Comparison of ENCODE assay signal across 9 cellular contexts in genomic region chr2:44358498-44358897, GRCh38.
DNase-seq lines count a peak whose midpoint lies in the region; ATAC-seq, FAIRE-seq and TF ChIP-seq lines count a peak whose summit lies in the region.
"Had no signal": no experiment of that assay in that cellular context is flagged by ENCODE, and none has a peak within 500 bp of the region (broad histone marks: within the 10 kb centered on the region; RNA-seq: fewer than 3 reads in every experiment).

No MANE protein-coding gene starts in this region.

- FAIRE-seq in RCC 7860 (lab: Jason Lieb, UNC): peak; percentile 89
- FAIRE-seq: endometrium had no signal

- H3K27ac ChIP-seq in coronary artery: no peak overlapping the region

- peak overlapping the region; percentile 14 for H3K4me3 ChIP-seq in coronary artery

- DNase-seq in EH (ENCODE audit: low read depth) (peak; percentile 48), RCC 7860 (ENCODE audit: low spot score) (peak; percentile 82), coronary artery (ENCODE audit: low spot score) (no peak), dedifferentiated amniotic fluid mesenchymal stem cell (ENCODE audit: extremely low spot score) (no peak), foreskin melanocyte (no peak)
- DNase-seq in stimulated activated CD8-positive, alpha-beta memory T cell treated with anti-CD3 and anti-CD28 coated beads, Interleukin-4, amount 100 ng/mL, for 24 hours (ENCODE audit: low read depth): peak; percentile 31

- peak; percentile 32 for ATAC-seq in HG03064 (IDR thresholded peaks at IDR 0.05; ENCODE audit: low read depth, unreplicated experiment)
- no peak for ATAC-seq in HG03571 (IDR thresholded peaks at IDR 0.05; ENCODE audit: unreplicated experiment)

- no peak for TF ChIP-seq CTCF in coronary artery (IDR thresholded peaks at IDR 0.05)

Comparison
In these comparisons a context has a peak if more than half of its experiments do, and no peak if none do; other contexts are left out.
1. DNase-seq: peak in EH (single experiment), RCC 7860 (single experiment) and stimulated activated CD8-positive, alpha-beta memory T cell treated with anti-CD3 and anti-CD28 coated beads, Interleukin-4, amount 100 ng/mL, for 24 hours (single experiment); none in coronary artery (single experiment), dedifferentiated amniotic fluid mesenchymal stem cell (single experiment) and foreskin melanocyte (single experiment).